ENCODE assay signal across 18 cellular contexts in genomic region chr20:62670156-62670555, GRCh38. TPM values are rescaled to one million over a fixed set of nuclear protein-coding genes. Genes with fewer than 3 reads are reported as not detected.
DNase-seq lines count a peak whose midpoint lies in the region; ATAC-seq and TF ChIP-seq lines count a peak whose summit lies in the region.
"Had no signal": no experiment of that assay in that cellular context is flagged by ENCODE, and none has a peak within 500 bp of the region (broad histone marks: within the 10 kb centered on the region; RNA-seq: fewer than 3 reads in every experiment).

No MANE protein-coding gene starts in this region.

- H3K14ac ChIP-seq in neuronal stem cell (ENCODE audit: low read length): no peak overlapping the region

- no CpG with 5 or more reads among the region's 14 CpGs for WGBS in neuronal stem cell (ENCODE audit: extremely low coverage in 2 of 2, insufficient read length in 2 of 2, insufficient replicate concordance in 1 of 2), 2 donors

- no peaks in the 10 kb centered on the region for H3K9me3 ChIP-seq in WERI-Rb-1 (ENCODE audit: severe bottlenecking)
- peaks cover 0 to 2% of the 10 kb centered on the region in 2 donors for H3K9me3 ChIP-seq in neuronal stem cell (replicated peaks in 1 of 2; ENCODE audit: control insufficient read depth in 2 of 2, insufficient read depth in 1 of 2, low read depth in 1 of 2, low read length in 2 of 2)
- H3K9me3 ChIP-seq: BLaER1, Caco-2 had no signal

- no peak overlapping the region for H3K18ac ChIP-seq in neuronal stem cell (ENCODE audit: low read length)

- no peaks in the 10 kb centered on the region for H3K27me3 Mint-ChIP-seq in activated CD8-positive, alpha-beta memory T cell treated with anti-CD3 and anti-CD28 coated beads, Interleukin-2, amount 10 ng/mL, durations not matched to agents 7 days and 5 days
- H3K27me3 Mint-ChIP-seq: CD8-positive, alpha-beta memory T cell had no signal

- H3K36me3 Mint-ChIP-seq in activated CD8-positive, alpha-beta memory T cell treated with anti-CD3 and anti-CD28 coated beads, Interleukin-2, amount 10 ng/mL, durations not matched to agents 7 days and 5 days: peaks cover 24% of the 10 kb centered on the region
- H3K36me3 Mint-ChIP-seq: CD8-positive, alpha-beta memory T cell had no signal

- H2BK12ac ChIP-seq in neuronal stem cell (ENCODE audit: low read length): no peak overlapping the region

- no peak overlapping the region for H3K4ac ChIP-seq in neuronal stem cell (ENCODE audit: low read length)

- H4K8ac ChIP-seq in neuronal stem cell (ENCODE audit: low read depth, low read length): no peak overlapping the region

- H2BK5ac ChIP-seq in neuronal stem cell (ENCODE audit: low read length): no peak overlapping the region

- no peak overlapping the region for H4K91ac ChIP-seq in neuronal stem cell (ENCODE audit: low read depth, low read length, poor library complexity)

- H3K36me3 ChIP-seq in WERI-Rb-1 (peaks cover 22% of the 10 kb centered on the region), neuronal stem cell (replicated peaks in 1 of 2; ENCODE audit: control insufficient read depth in 2 of 2, insufficient read depth in 2 of 2, low read length in 2 of 2) (no peaks in the 10 kb centered on the region)

- H3K27me3 ChIP-seq in WERI-Rb-1 (ENCODE audit: insufficient read depth, low read depth, severe bottlenecking) (no peaks in the 10 kb centered on the region), neuronal stem cell (ENCODE audit: control insufficient read depth in 3 of 3, insufficient read depth in 3 of 3, low read depth in 1 of 3, low read length in 3 of 3) (peaks cover 0 to 45% (median 0%) of the 10 kb centered on the region in 3 experiments)
- H3K27me3 ChIP-seq: BLaER1 had no signal

- H3K27ac ChIP-seq in WERI-Rb-1: peak overlapping the region; percentile 28
- H3K27ac ChIP-seq in neuronal stem cell (replicated peaks; ENCODE audit: low read length): no peak overlapping the region
- H3K27ac ChIP-seq: 22Rv1, BLaER1 had no signal

- no peak overlapping the region for H3K4me3 Mint-ChIP-seq in activated CD8-positive, alpha-beta memory T cell treated with anti-CD3 and anti-CD28 coated beads, Interleukin-2, amount 10 ng/mL, durations not matched to agents 7 days and 5 days
- H3K4me3 Mint-ChIP-seq: CD8-positive, alpha-beta memory T cell had no signal

- H3K4me1 Mint-ChIP-seq in activated CD8-positive, alpha-beta memory T cell treated with anti-CD3 and anti-CD28 coated beads, Interleukin-2, amount 10 ng/mL, durations not matched to agents 7 days and 5 days: peaks cover 14% of the 10 kb centered on the region
- H3K4me1 Mint-ChIP-seq: CD8-positive, alpha-beta memory T cell had no signal

- DNase-seq in activated CD8-positive, alpha-beta memory T cell treated with anti-CD3 and anti-CD28 coated beads, Interleukin-2, amount 10 ng/mL, durations not matched to agents 7 days and 5 days: no peak
- DNase-seq in activated CD8-positive, alpha-beta memory T cell treated with anti-CD3 and anti-CD28 coated beads, Interleukin-2, amount 50 U/mL, for 48 hours: no peak
- DNase-seq in WERI-Rb-1: no peak
- DNase-seq in neuronal stem cell (ENCODE audit: low spot score): no peak
- no peak for DNase-seq in hepatic stellate cell (ENCODE audit: low spot score)
- DNase-seq in stimulated activated naive CD4-positive, alpha-beta T cell (lab: John Stamatoyannopoulos, UW): no peak
- no peak for DNase-seq in NCI-H524 (lab: John Stamatoyannopoulos, UW)
- no peak for DNase-seq in NCI-H146 (lab: John Stamatoyannopoulos, UW)
- DNase-seq: AML-193; Caco-2; CD8-positive, alpha-beta memory T cell; DND-41; GDM1; HCEC 1CT; IMR-90 had no signal

- H3K27ac Mint-ChIP-seq in activated CD8-positive, alpha-beta memory T cell treated with anti-CD3 and anti-CD28 coated beads, Interleukin-2, amount 10 ng/mL, durations not matched to agents 7 days and 5 days: peak overlapping the region; percentile 37
- H3K27ac Mint-ChIP-seq: CD8-positive, alpha-beta memory T cell had no signal

- peak overlapping the region; percentile 52 for H2BK15ac ChIP-seq in neuronal stem cell (ENCODE audit: low read length)

- H3K4me3 ChIP-seq in WERI-Rb-1 (ENCODE audit: low read depth, low read length) (no peak overlapping the region), neuronal stem cell (ENCODE audit: low read length in 2 of 2) (no peak overlapping the region)
- H3K4me3 ChIP-seq: BLaER1 had no signal

- H3K9ac ChIP-seq in neuronal stem cell (ENCODE audit: low read depth, low read length, poor library complexity): no peak overlapping the region

- no peak overlapping the region for H2AFZ ChIP-seq in neuronal stem cell (ENCODE audit: low read length)

- H3K4me2 ChIP-seq in neuronal stem cell (ENCODE audit: insufficient read depth, low read length, poor library complexity, severe bottlenecking): no peak overlapping the region
- H3K4me2 ChIP-seq: BLaER1 had no signal

- no peak for TF ChIP-seq CTCF in WERI-Rb-1 (IDR thresholded peaks at IDR 0.05; ENCODE audit: low read depth, low read length)

- H3K79me1 ChIP-seq in neuronal stem cell (ENCODE audit: low read depth, low read length): peaks cover under 1% of the 10 kb centered on the region

- no peak overlapping the region for H2BK120ac ChIP-seq in neuronal stem cell (ENCODE audit: low read depth, low read length)

- no peak for ATAC-seq in activated CD8-positive, alpha-beta memory T cell treated with anti-CD3 and anti-CD28 coated beads, Interleukin-2, amount 10 ng/mL, durations not matched to agents 7 days and 5 days

- H3K9me3 Mint-ChIP-seq in activated CD8-positive, alpha-beta memory T cell treated with anti-CD3 and anti-CD28 coated beads, Interleukin-2, amount 10 ng/mL, durations not matched to agents 7 days and 5 days (ENCODE audit: low read depth): no peaks in the 10 kb centered on the region
- H3K9me3 Mint-ChIP-seq: CD8-positive, alpha-beta memory T cell had no signal

- CTCF ChIA-PET in activated CD8-positive, alpha-beta memory T cell treated with anti-CD3 and anti-CD28 coated beads, Interleukin-2, amount 10 ng/mL, durations not matched to agents 7 days and 5 days (lab: Charles Lee): interaction anchor here (1.4 to 1.6 kb wide), 2 partner anchors 121 to 138 kb away, joined by 5 to 10 read pairs; no protein-coding TSS in a partner anchor

- no peak overlapping the region for H3K23ac ChIP-seq in neuronal stem cell (ENCODE audit: low read depth, low read length, poor library complexity)

- no peak overlapping the region for H2AK5ac ChIP-seq in neuronal stem cell (ENCODE audit: low read depth, low read length)

- peaks cover 0 to 3% of the 10 kb centered on the region in 2 donors for H3K4me1 ChIP-seq in neuronal stem cell (ENCODE audit: control insufficient read depth in 2 of 2, insufficient read depth in 1 of 2, low read depth in 1 of 2, low read length in 2 of 2)
- H3K4me1 ChIP-seq: Caco-2 had no signal

RNA-seq across cellular contexts. Expression of gene SLCO4A1, which starts 27.9 kb away (rescaled TPM):
- total RNA-seq in activated CD8-positive, alpha-beta memory T cell treated with anti-CD3 and anti-CD28 coated beads, Interleukin-2, amount 10 ng/mL, durations not matched to agents 7 days and 5 days: 10 to 100 TPM; 74.7 to 79.2 TPM
- 3.5 TPM for polyA plus RNA-seq in neuronal stem cell (2013, experiment 1 of 2)
- 3.9 TPM for polyA plus RNA-seq in neuronal stem cell (2013, experiment 2 of 2)

RNA-seq across cellular contexts. Expression of gene NTSR1, which starts 38.5 kb away (rescaled TPM):
- not detected for total RNA-seq in activated CD8-positive, alpha-beta memory T cell treated with anti-CD3 and anti-CD28 coated beads, Interleukin-2, amount 10 ng/mL, durations not matched to agents 7 days and 5 days
- polyA plus RNA-seq in neuronal stem cell (2013, experiment 1 of 2): 0.28 TPM
- polyA plus RNA-seq in neuronal stem cell (2013, experiment 2 of 2): 0.21 TPM
- total RNA-seq: CD8-positive, alpha-beta memory T cell; H4 had no signal
- polyA plus RNA-seq: CD8-positive, alpha-beta memory T cell had no signal
